ENCODE assay signal across 8 cellular contexts in the genomic region with DNA sequence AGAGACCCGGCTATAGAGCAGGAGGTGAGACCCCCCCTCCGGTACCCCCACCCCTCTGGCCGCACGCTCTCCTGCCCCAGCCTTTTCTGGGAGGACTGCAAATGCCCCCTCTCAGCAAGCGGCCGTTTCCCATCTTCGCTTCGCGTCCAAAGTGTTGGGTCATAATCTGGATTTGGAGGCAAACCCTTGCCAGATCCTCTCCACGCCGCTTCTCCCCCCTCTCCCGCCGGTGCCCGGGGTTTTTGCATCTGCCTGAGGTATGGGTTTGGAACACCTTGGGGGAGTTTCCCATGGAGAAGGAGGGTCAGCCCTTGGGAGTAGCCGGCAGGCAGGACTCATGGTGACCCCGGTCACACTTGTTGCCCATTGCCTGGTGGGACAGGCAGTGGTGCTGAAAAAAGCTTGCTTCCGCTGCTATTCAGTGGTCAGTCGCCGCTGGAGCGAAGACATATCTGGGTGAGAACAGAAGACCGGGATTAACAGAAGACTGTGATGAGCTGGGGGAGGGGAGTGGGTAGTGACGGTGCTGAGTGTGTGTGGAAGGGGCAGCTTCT. TPM values are rescaled to one million over a fixed set of nuclear protein-coding genes. Genes with fewer than 3 reads are reported as not detected.
DNase-seq lines count a peak whose midpoint lies in the region; ATAC-seq and TF ChIP-seq lines count a peak whose summit lies in the region.

No MANE protein-coding gene starts in this region.

- ATAC-seq in HG03045 (IDR thresholded peaks at IDR 0.05; ENCODE audit: unreplicated experiment) = no peak
- ATAC-seq in HG02759 (IDR thresholded peaks at IDR 0.05; ENCODE audit: unreplicated experiment) = no peak
- no peak for ATAC-seq in GM21737 (IDR thresholded peaks at IDR 0.05; ENCODE audit: unreplicated experiment)

- peak overlapping the region; percentile 55 for H3K4me3 ChIP-seq in fibroblast of pulmonary artery (replicated peaks; ENCODE audit: low read depth, low read length)

- TF ChIP-seq CTCF in fibroblast of pulmonary artery (IDR thresholded peaks at IDR 0.05; ENCODE audit: low read length, missing control alignments) = no peak

- DNase-seq in GM03348 (ENCODE audit: low spot score) (peak; percentile 43), NCI-H82 (lab: John Stamatoyannopoulos, UW) (peak; percentile 72), fibroblast of pulmonary artery (ENCODE audit: low read depth) (peak; percentile 15), renal cortical epithelial cell (ENCODE audit: low read depth) (peak; percentile 36), NCI-H446 treated with DMSO at 0.1 percent for 48 hours (lab: John Stamatoyannopoulos, UW) (no peak)

RNA-seq across cellular contexts. Expression of a gene that starts 0.9 kb away (rescaled TPM):
- total RNA-seq in renal cortical epithelial cell = 0.25 TPM in 1 of 2 replicates, not detected in the other
